In genomic region chr19:10602330-10603083, GRCh38 we compare ENCODE assay signal across 9 cellular contexts. TPM values are rescaled to one million over a fixed set of nuclear protein-coding genes. Genes with fewer than 3 reads are reported as not detected.
DNase-seq lines count a peak whose midpoint lies in the region; ATAC-seq and TF ChIP-seq lines count a peak whose summit lies in the region.
"Had no signal": no experiment of that assay in that cellular context is flagged by ENCODE, and none has a peak within 500 bp of the region (broad histone marks: within the 10 kb centered on the region; RNA-seq: fewer than 3 reads in every experiment).

No MANE protein-coding gene starts in this region.

- TF ChIP-seq POLR2A in upper lobe of left lung (IDR thresholded peaks at IDR 0.05): peak in 3 of 4 donors; percentile 31 to 70 (median 70)

- H3K27ac ChIP-seq in adipose tissue (ENCODE audit: low read depth, low read length): peak overlapping the region; percentile 92
- peak overlapping the region; percentile 98 for H3K27ac ChIP-seq in left ventricle myocardium inferior (replicated peaks)
- H3K27ac ChIP-seq in upper lobe of left lung: peak overlapping the region; percentile 90 to 98 (median 95)

- no peaks in the 10 kb centered on the region for H3K27me3 Mint-ChIP-seq in T-cell

- H3K4me1 Mint-ChIP-seq in T-cell: peaks cover 27 to 37% (median 31%) of the 10 kb centered on the region in 3 donors

- POLR2A ChIA-PET in T-cell (lab: Charles Lee): no interaction called here

- 0 to 1% (median 1%) methylated on average over 44 to 75 of the region's 76 CpGs for WGBS in adipose tissue, 3 donors
- 0 to 1% methylated on average over 17 to 60 of the region's 76 CpGs for WGBS in upper lobe of left lung, 2 donors

- H3K4me1 ChIP-seq in left ventricle myocardium inferior (peaks cover 46% of the 10 kb centered on the region), upper lobe of left lung (peaks cover 30 to 46% (median 43%) of the 10 kb centered on the region in 4 donors)

- no peak for TF ChIP-seq CTCF in left ventricle myocardium inferior (IDR thresholded peaks at IDR 0.05; ENCODE audit: borderline replicate concordance)
- peak in 1 of 6 experiments; percentile 15 for TF ChIP-seq CTCF in upper lobe of left lung (IDR thresholded peaks at IDR 0.05)

- intact Hi-C loops in left ventricle myocardium inferior (cut with micrococcal nuclease) (no loop called here), posterior vena cava (cut with DNase I) (no loop called here)

- ATAC-seq in GM21576 (IDR thresholded peaks at IDR 0.05; ENCODE audit: unreplicated experiment): peak; percentile 50
- ATAC-seq in T-cell (replicated peaks in 1 of 4): peak; percentile 79 to 90 (median 82)
- ATAC-seq in upper lobe of left lung (ENCODE audit: low FRiP score in 2 of 2): peak; percentile 94 to 98

- peak overlapping the region; percentile 97 to 99 (median 99) for H3K4me3 Mint-ChIP-seq in T-cell

- H3K36me3 ChIP-seq in MG63 (no peaks in the 10 kb centered on the region), left ventricle myocardium inferior (no peaks in the 10 kb centered on the region), upper lobe of left lung (no peaks in the 10 kb centered on the region)

- H3K9me3 ChIP-seq in MG63: no peaks in the 10 kb centered on the region
- H3K9me3 ChIP-seq in left ventricle myocardium inferior (replicated peaks): no peaks in the 10 kb centered on the region
- H3K9me3 ChIP-seq in upper lobe of left lung: no peaks in the 10 kb centered on the region

- CTCF ChIA-PET in T-cell (lab: Charles Lee): interaction anchor here (0.5 to 1.2 kb wide), 8 partner anchors 21 to 127 kb away, joined by 3 to 10 read pairs (median 4); partner anchors contain the start of gene DNM2 (in 1 of the 2)

- DNase-seq in DMS114 treated with DMSO at 0.1 percent for 48 hours (lab: John Stamatoyannopoulos, UW; ENCODE audit: unreplicated experiment): peak; percentile 12
- peak; percentile 73 for DNase-seq in MG63
- DNase-seq in T-cell: peak; percentile 69 to 91 (median 84)
- DNase-seq in left ventricle myocardium inferior: peak; percentile 89
- peak; percentile 93 for DNase-seq in posterior vena cava (ENCODE audit: low spot score)
- DNase-seq in upper lobe of left lung: peak; percentile 88 to 98

- H3K27me3 ChIP-seq in MG63 (peaks cover 31% of the 10 kb centered on the region), left ventricle myocardium inferior (ENCODE audit: low read depth) (no peaks in the 10 kb centered on the region), upper lobe of left lung (no peaks in the 10 kb centered on the region)

- H3K27ac Mint-ChIP-seq in T-cell: peak overlapping the region; percentile 99

- TF ChIP-seq EP300 in upper lobe of left lung (IDR thresholded peaks at IDR 0.05): no peak

- H3K36me3 Mint-ChIP-seq in T-cell: peaks cover 7% of the 10 kb centered on the region

- peak overlapping the region; percentile 66 for H3K4me3 ChIP-seq in MG63
- peak overlapping the region; percentile 100 for H3K4me3 ChIP-seq in left ventricle myocardium inferior
- peak overlapping the region; percentile 72 to 99 (median 98) for H3K4me3 ChIP-seq in upper lobe of left lung

- no peaks in the 10 kb centered on the region for H3K9me3 Mint-ChIP-seq in T-cell

RNA-seq across cellular contexts. Expression of gene AP1M2, which starts 15.4 kb away (rescaled TPM):
- total RNA-seq in MG63 (2014; rRNA removed; shearing (Covaris generic); ENCODE audit: low replicate concordance): 1.4 TPM in 1 of 2 replicates, not detected in the other
- total RNA-seq in T-cell (1 to 10 TPM in 2 of 5 donors, under 1 TPM in 1, not detected in 2; 0.30 to 1.6 (median 1.1) TPM), left ventricle myocardium inferior (not detected), posterior vena cava (not detected), upper lobe of left lung (10 to 100 TPM; 35.1 to 63.1 (median 45.7) TPM)
- polyA plus RNA-seq in adipose tissue: 10 to 100 TPM in 1 of 3 donors, 1 to 10 TPM in 1, not detected in 1; 5.4 to 37.3 TPM
- total RNA-seq: pulmonary artery endothelial cell had no signal

RNA-seq across cellular contexts. Expression of gene SLC44A2, which starts 22.8 kb away (rescaled TPM):
- total RNA-seq in MG63 (2014; rRNA removed; shearing (Covaris generic); ENCODE audit: low replicate concordance): 0.54 and 3.3 TPM in 2 replicates
- total RNA-seq in T-cell (100 to 1,000 TPM; 204 to 228 (median 218) TPM), left ventricle myocardium inferior (74.2 TPM), posterior vena cava (100 to 1,000 TPM in 1 of 2 donors, 10 to 100 TPM in 1; 72.2 to 108 TPM), upper lobe of left lung (100 to 1,000 TPM; 117 to 333 (median 197) TPM)
- polyA plus RNA-seq in adipose tissue: 10 to 100 TPM; 32.4 to 68.7 (median 62.9) TPM

RNA-seq across cellular contexts. Expression of gene CDKN2D, which starts 33.7 kb away (rescaled TPM):
- 24.9 and 43.3 TPM in 2 replicates for total RNA-seq in MG63 (2014; rRNA removed; shearing (Covaris generic); ENCODE audit: low replicate concordance)
- 10 to 100 TPM; 24.0 to 51.5 (median 32.5) TPM for total RNA-seq in T-cell
- 10 to 100 TPM in 2 of 3 donors, 1 to 10 TPM in 1; 6.3 to 24.3 (median 22.2) TPM for polyA plus RNA-seq in adipose tissue
- total RNA-seq in left ventricle myocardium inferior: 9.4 TPM
- total RNA-seq in posterior vena cava: 10 to 100 TPM in 1 of 2 donors, 1 to 10 TPM in 1; 8.1 to 15.0 TPM
- total RNA-seq in upper lobe of left lung: 10 to 100 TPM in 5 of 6 donors, 1 to 10 TPM in 1; 2.1 to 21.3 (median 15.9) TPM

RNA-seq across cellular contexts. Expression of gene KRI1, which starts 36.7 kb away (rescaled TPM):
- 31.7 and 43.3 TPM in 2 replicates for total RNA-seq in MG63 (2014; rRNA removed; shearing (Covaris generic); ENCODE audit: low replicate concordance)
- 10 to 100 TPM; 50.9 to 94.8 (median 79.1) TPM for total RNA-seq in T-cell
- polyA plus RNA-seq in adipose tissue: 10 to 100 TPM; 14.8 to 17.5 (median 15.2) TPM
- total RNA-seq in left ventricle myocardium inferior: 10.2 TPM
- total RNA-seq in posterior vena cava: 10 to 100 TPM; 15.1 to 16.5 TPM
- total RNA-seq in upper lobe of left lung: 10 to 100 TPM; 13.1 to 74.4 (median 24.5) TPM

RNA-seq across cellular contexts. Expression of gene ILF3, which starts 51.6 kb away (rescaled TPM):
- total RNA-seq in MG63 (2014; rRNA removed; shearing (Covaris generic); ENCODE audit: low replicate concordance): 273 and 320 TPM in 2 replicates
- total RNA-seq in T-cell (100 to 1,000 TPM; 331 to 490 (median 370) TPM), left ventricle myocardium inferior (106 TPM), posterior vena cava (100 to 1,000 TPM; 139 to 154 TPM), upper lobe of left lung (100 to 1,000 TPM; 121 to 193 (median 169) TPM)
- polyA plus RNA-seq in adipose tissue: 100 to 1,000 TPM in 1 of 3 donors, 10 to 100 TPM in 2; 51.6 to 116 (median 79.9) TPM

Comparison
In these comparisons a context has a peak if more than half of its experiments do, and no peak if none do; other contexts are left out.
1. Peak in every context shown above with its lines: DNase-seq, ATAC-seq, H3K4me3 ChIP-seq and H3K27ac ChIP-seq.
2. DNase-seq: peak in every context shown above with its lines; median percentile 93 in posterior vena cava; 93 in upper lobe of left lung; 89 in left ventricle myocardium inferior; 84 in T-cell; 73 in MG63; 12 in DMS114 treated with DMSO at 0.1 percent for 48 hours.
3. RNA of gene AP1M2, which starts 15.4 kb away (total RNA-seq): 35.1 to 63.1 TPM in upper lobe of left lung; 1.4 TPM in MG63, 0.30 to 1.6 TPM in T-cell, not detected in left ventricle myocardium inferior (single experiment) and not detected in posterior vena cava; every median in the first group is over 10 times any median in the second.
4. RNA of gene SLC44A2, which starts 22.8 kb away (total RNA-seq): 117 to 333 TPM in upper lobe of left lung, 204 to 228 TPM in T-cell, 72.2 to 108 TPM in posterior vena cava and 74.2 TPM in left ventricle myocardium inferior (single experiment); 0.54 to 3.3 TPM in MG63; every median in the first group is over 10 times any median in the second.